In genomic region chr14:68786491-68787234, GRCh38 we compare ENCODE assay signal across 1 cellular context.
TF ChIP-seq lines count a peak whose summit lies in the region.

No MANE protein-coding gene starts in this region.

TF ChIP-seq in GM12878, 131 proteins besides CTCF, POLR2A, EP300 and RAD21 (continued from another document):
- TF ChIP-seq ZBTB11 (CRISPR knock-in tag; IDR thresholded peaks at IDR 0.05) (peak; percentile 31), POLR2AphosphoS2 (IDR thresholded peaks at IDR 0.05; ENCODE audit: low read depth, low read length) (peak; percentile 58; the same call in 1 of the 2 replicates), SMAD1 (IDR thresholded peaks at IDR 0.05; ENCODE audit: low read depth, partially characterized antibody) (no peak), ATF3 (IDR thresholded peaks at IDR 0.05; ENCODE audit: borderline replicate concordance, extremely low read depth, low read depth, low read length) (no peak), IKZF1 (conservative IDR thresholded peaks at IDR 0.05) (peak; percentile 63; the same call in 1 of the 2 replicates), TBL1XR1 (IDR thresholded peaks at IDR 0.05; ENCODE audit: low read depth, low read length) (0 out of 2 replicates have a peak, but pooled peaks have one; percentile 3), PKNOX1 (IDR thresholded peaks at IDR 0.05) (no peak), GATAD2B (conservative IDR thresholded peaks at IDR 0.05; ENCODE audit: low read depth) (0 out of 2 replicates have a peak, but pooled peaks have one; percentile 15), CEBPB (IDR thresholded peaks at IDR 0.05; ENCODE audit: borderline replicate concordance in 1 of 2, low read depth in 2 of 2, low read length in 2 of 2) (no peak)
